In genomic region chr2:39225564-39225963, GRCh38 we compare ENCODE assay signal across 1 cellular context.
A peak's percentile ranks its signal among the peaks of the same experiment; 100 is the strongest.
TF ChIP-seq lines count a peak whose summit lies in the region.

No MANE protein-coding gene starts in this region.

TF ChIP-seq in GM12878, 131 proteins besides CTCF, POLR2A, EP300 and RAD21 (continued from another document):
- TF ChIP-seq, protein P1, sequence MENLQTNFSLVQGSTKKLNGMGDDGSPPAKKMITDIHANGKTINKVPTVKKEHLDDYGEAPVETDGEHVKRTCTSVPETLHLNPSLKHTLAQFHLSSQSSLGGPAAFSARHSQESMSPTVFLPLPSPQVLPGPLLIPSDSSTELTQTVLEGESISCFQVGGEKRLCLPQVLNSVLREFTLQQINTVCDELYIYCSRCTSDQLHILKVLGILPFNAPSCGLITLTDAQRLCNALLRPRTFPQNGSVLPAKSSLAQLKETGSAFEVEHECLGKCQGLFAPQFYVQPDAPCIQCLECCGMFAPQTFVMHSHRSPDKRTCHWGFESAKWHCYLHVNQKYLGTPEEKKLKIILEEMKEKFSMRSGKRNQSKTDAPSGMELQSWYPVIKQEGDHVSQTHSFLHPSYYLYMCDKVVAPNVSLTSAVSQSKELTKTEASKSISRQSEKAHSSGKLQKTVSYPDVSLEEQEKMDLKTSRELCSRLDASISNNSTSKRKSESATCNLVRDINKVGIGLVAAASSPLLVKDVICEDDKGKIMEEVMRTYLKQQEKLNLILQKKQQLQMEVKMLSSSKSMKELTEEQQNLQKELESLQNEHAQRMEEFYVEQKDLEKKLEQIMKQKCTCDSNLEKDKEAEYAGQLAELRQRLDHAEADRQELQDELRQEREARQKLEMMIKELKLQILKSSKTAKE (IDR thresholded peaks at IDR 0.05; ENCODE audit: low read depth, poor library complexity, severe bottlenecking): no peak
- no peak for TF ChIP-seq FOXM1 (IDR thresholded peaks at IDR 0.05; ENCODE audit: low read depth, low read length)
- no peak for TF ChIP-seq SREBF2 (IDR thresholded peaks at IDR 0.05; ENCODE audit: low read length)
- TF ChIP-seq IRF4 (IDR thresholded peaks at IDR 0.05; ENCODE audit: low read depth, low read length): no peak
- TF ChIP-seq NR2C2 (IDR thresholded peaks at IDR 0.05; ENCODE audit: borderline replicate concordance, control insufficient read depth, insufficient read length, low read depth): no peak
- no peak for TF ChIP-seq ATF3 (IDR thresholded peaks at IDR 0.05; ENCODE audit: borderline replicate concordance, extremely low read depth, low read depth, low read length)
- TF ChIP-seq RUNX3 (IDR thresholded peaks at IDR 0.05; ENCODE audit: low read length): peak; percentile 64
- TF ChIP-seq RELA (IDR thresholded peaks at IDR 0.05; ENCODE audit: borderline replicate concordance, partially characterized antibody): no peak
- no peak for TF ChIP-seq RAD51 (IDR thresholded peaks at IDR 0.05)
- peak; percentile 62 to 67; a peak in 3 of 4 replicates for TF ChIP-seq IKZF2 (IDR thresholded peaks at IDR 0.05)
- no peak for TF ChIP-seq KAT2A (conservative IDR thresholded peaks at IDR 0.05; ENCODE audit: control insufficient read depth, low read depth, low read length)
- TF ChIP-seq NKRF (conservative IDR thresholded peaks at IDR 0.05): no peak
- TF ChIP-seq SREBF1 (IDR thresholded peaks at IDR 0.05; ENCODE audit: low read length): no peak
- TF ChIP-seq PML (IDR thresholded peaks at IDR 0.05; ENCODE audit: low read length): no peak
